Comparison of ENCODE assay signal across 8 cellular contexts in the genomic region with DNA sequence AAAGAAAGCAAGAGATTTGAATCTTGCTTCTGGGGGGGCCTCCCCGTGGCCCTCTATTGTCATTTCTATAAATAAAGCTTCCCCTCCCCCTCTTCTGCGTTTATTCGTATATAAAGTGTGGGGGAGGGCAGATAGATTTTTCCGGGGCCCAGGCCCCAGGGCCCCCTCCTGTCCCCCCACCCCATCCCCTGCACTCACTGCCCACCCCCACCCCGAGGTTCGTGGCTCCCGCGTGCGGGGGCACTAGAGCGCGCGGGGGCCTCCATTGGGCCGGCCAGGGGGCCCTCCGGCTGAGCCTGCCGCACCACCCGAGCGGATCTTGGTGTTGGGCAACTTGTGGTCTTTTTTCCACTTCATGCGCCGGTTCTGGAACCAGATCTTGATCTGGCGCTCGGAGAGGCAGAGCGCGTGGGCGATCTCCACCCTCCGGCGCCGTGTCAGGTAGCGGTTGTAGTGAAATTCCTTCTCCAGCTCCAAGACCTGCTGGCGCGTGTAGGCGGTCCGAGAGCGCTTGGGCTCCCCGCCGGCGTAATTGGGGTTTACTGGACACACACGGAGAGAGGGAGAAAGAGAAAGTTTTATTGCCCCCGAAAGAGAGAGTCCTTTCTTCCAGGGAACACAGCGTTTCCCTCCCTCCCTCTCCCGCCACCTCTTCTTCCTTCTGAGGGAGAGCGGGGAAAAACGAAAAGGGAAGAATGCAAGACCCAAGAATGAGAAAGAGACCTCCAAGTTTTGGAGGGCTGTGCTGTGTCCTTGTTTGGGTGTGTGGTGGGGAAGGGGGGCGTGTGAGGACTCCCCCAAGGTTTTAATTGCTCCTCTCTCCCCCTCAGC. TPM values are rescaled to one million over a fixed set of nuclear protein-coding genes. Genes with fewer than 3 reads are reported as not detected.
DNase-seq lines count a peak whose midpoint lies in the region; ATAC-seq and TF ChIP-seq lines count a peak whose summit lies in the region.

No MANE protein-coding gene starts in this region.

- peak overlapping the region; percentile 92 for H3K4me3 Mint-ChIP-seq in endothelial cell (ENCODE audit: unreplicated experiment)

- H2BK120ac ChIP-seq in trophoblast cell (ENCODE audit: insufficient read depth, low read length, poor library complexity) = peak overlapping the region; percentile 15

- peaks cover 43% of the 10 kb centered on the region for H3K27me3 Mint-ChIP-seq in endothelial cell (ENCODE audit: unreplicated experiment)

- peaks cover 3% of the 10 kb centered on the region for H3K36me3 Mint-ChIP-seq in endothelial cell (ENCODE audit: low read depth, unreplicated experiment)

- H3K27me3 ChIP-seq in OCI-LY3 (ENCODE audit: low read depth, low read length) (no peaks in the 10 kb centered on the region), trophoblast cell (ENCODE audit: insufficient read depth, low read length) (no peaks in the 10 kb centered on the region)

- H3K4me3 ChIP-seq in OCI-LY3 (ENCODE audit: low read length) (peak overlapping the region; percentile 90), trophoblast cell (ENCODE audit: low read depth, low read length) (no peak overlapping the region)

- peaks cover 57% of the 10 kb centered on the region for H3K4me1 Mint-ChIP-seq in endothelial cell (ENCODE audit: unreplicated experiment)

- DNase-seq in Daoy (ENCODE audit: low read depth) (peak; percentile 57), endothelial cell (ENCODE audit: low spot score) (no peak), trophoblast cell (peak; percentile 36 to 46), GM19238 (ENCODE audit: insufficient read length, low spot score) (no peak)
- DNase-seq in stimulated activated naive CD4-positive, alpha-beta T cell treated with Interleukin-2 at 50 U/mL for 16 hours (lab: John Stamatoyannopoulos, UW) = no peak

- peak overlapping the region; percentile 24 for H3K4ac ChIP-seq in trophoblast cell (ENCODE audit: low read depth, low read length)

- no peak overlapping the region for H3K27ac Mint-ChIP-seq in endothelial cell (ENCODE audit: unreplicated experiment)

- H3K23ac ChIP-seq in trophoblast cell (ENCODE audit: low read length) = no peak overlapping the region

- peak overlapping the region; percentile 42 for H2BK5ac ChIP-seq in trophoblast cell (ENCODE audit: low read depth, low read length, poor library complexity)

- H2AK5ac ChIP-seq in trophoblast cell (ENCODE audit: low read length) = peak overlapping the region; percentile 63

- H3K4me2 ChIP-seq in OCI-LY3 (ENCODE audit: low read length) (peak overlapping the region; percentile 86), trophoblast cell (ENCODE audit: low read length) (peak overlapping the region; percentile 90)

- H4K20me1 ChIP-seq in OCI-LY3 (ENCODE audit: insufficient read depth, low read length) = peaks cover 4% of the 10 kb centered on the region; the same call in 1 of the 2 replicates

- H3K9ac ChIP-seq in OCI-LY3 (ENCODE audit: low read length) (peak overlapping the region; percentile 78), trophoblast cell (ENCODE audit: low read length) (no peak overlapping the region)

- H3K18ac ChIP-seq in trophoblast cell (ENCODE audit: low read length) = peak overlapping the region; percentile 37

- no peak for TF ChIP-seq CTCF in OCI-LY3 (IDR thresholded peaks at IDR 0.05; ENCODE audit: low read depth, low read length)
- TF ChIP-seq CTCF in endothelial cell (IDR thresholded peaks at IDR 0.05; ENCODE audit: unreplicated experiment) = no peak

- peaks cover 15% of the 10 kb centered on the region for H3K79me1 ChIP-seq in trophoblast cell (ENCODE audit: low read length)

- no peak for ATAC-seq in HG02588 (IDR thresholded peaks at IDR 0.05; ENCODE audit: unreplicated experiment)
- no peak for ATAC-seq in HG03439 (IDR thresholded peaks at IDR 0.05; ENCODE audit: unreplicated experiment)

- H2AFZ ChIP-seq in OCI-LY3 (ENCODE audit: low read depth, low read length) (no peak overlapping the region), trophoblast cell (ENCODE audit: insufficient read depth, low read length, poor library complexity) (no peak overlapping the region)

- no peak overlapping the region for H4K12ac ChIP-seq in trophoblast cell (ENCODE audit: low read depth, low read length)

- H3K79me2 ChIP-seq in OCI-LY3 (ENCODE audit: low read length) (peaks cover 50% of the 10 kb centered on the region), trophoblast cell (ENCODE audit: control insufficient read depth, insufficient read depth, low read length, poor library complexity) (peaks cover 8% of the 10 kb centered on the region)

- H3K36me3 ChIP-seq in OCI-LY3 (replicated peaks; ENCODE audit: low read depth, low read length) (peaks cover 31% of the 10 kb centered on the region), trophoblast cell (ENCODE audit: control insufficient read depth in 1 of 2, insufficient read depth in 2 of 2, low read length in 2 of 2) (peaks cover 5 to 6% of the 10 kb centered on the region in 2 experiments)

- H3K9me3 ChIP-seq in OCI-LY3 (ENCODE audit: insufficient read depth, low read length) (no peaks in the 10 kb centered on the region), trophoblast cell (ENCODE audit: insufficient read depth, low read depth, low read length) (no peaks in the 10 kb centered on the region)

- peak overlapping the region; percentile 92 for H3K27ac ChIP-seq in OCI-LY3 (ENCODE audit: low read length)
- peak overlapping the region; percentile 1 for H3K27ac ChIP-seq in trophoblast cell (ENCODE audit: low read depth, low read length)

- no peaks in the 10 kb centered on the region for H3K9me3 Mint-ChIP-seq in endothelial cell (ENCODE audit: unreplicated experiment)

- peak overlapping the region; percentile 26 for H4K8ac ChIP-seq in trophoblast cell (ENCODE audit: low read depth, low read length)

- peak overlapping the region; percentile 75 for H4K91ac ChIP-seq in trophoblast cell (ENCODE audit: low read depth, low read length)

- H2BK12ac ChIP-seq in trophoblast cell (ENCODE audit: low read length) = peak overlapping the region; percentile 79

- peak overlapping the region; percentile 35 for H3K14ac ChIP-seq in trophoblast cell (ENCODE audit: low read length)

- whole genome bisulfite sequencing in trophoblast cell (ENCODE audit: extremely low coverage, insufficient coverage, insufficient read length) = no CpG with 5 or more reads among the region's 43 CpGs

- peaks cover 56% of the 10 kb centered on the region for H3K4me1 ChIP-seq in OCI-LY3 (ENCODE audit: low read length)
- peaks cover 23 to 39% of the 10 kb centered on the region in 2 experiments for H3K4me1 ChIP-seq in trophoblast cell (ENCODE audit: control insufficient read depth in 1 of 2, insufficient read depth in 2 of 2, low read length in 2 of 2)

RNA-seq across cellular contexts. Expression of gene HOXB4, which starts 1.5 kb away (rescaled TPM):
- 0.68 and 2.5 TPM in 2 replicates for total RNA-seq in Daoy (2014; rRNA removed; shearing (Covaris generic))
- total RNA-seq in endothelial cell (ENCODE audit: unreplicated experiment) = 6.5 TPM
- 5.5 and 6.2 TPM in 2 replicates for polyA plus RNA-seq in trophoblast cell (2013)

RNA-seq across cellular contexts. Expression of gene HOXB3, which starts 13.3 kb away (rescaled TPM):
- total RNA-seq in Daoy (2014; rRNA removed; shearing (Covaris generic)) = 1.3 and 3.1 TPM in 2 replicates
- 17.7 TPM for total RNA-seq in endothelial cell (ENCODE audit: unreplicated experiment)
- polyA plus RNA-seq in trophoblast cell (2013) = 8.1 and 10.4 TPM in 2 replicates

RNA-seq across cellular contexts. Expression of gene HOXB5, which starts 16.9 kb away (rescaled TPM):
- total RNA-seq in Daoy (2014; rRNA removed; shearing (Covaris generic)) = 0.06 TPM in 1 of 2 replicates, not detected in the other
- 0.59 TPM for total RNA-seq in endothelial cell (ENCODE audit: unreplicated experiment)
- 3.2 and 3.5 TPM in 2 replicates for polyA plus RNA-seq in trophoblast cell (2013)

RNA-seq across cellular contexts. Expression of gene HOXB6, which starts 28.1 kb away (rescaled TPM):
- total RNA-seq in Daoy (2014; rRNA removed; shearing (Covaris generic)) = 2.4 and 6.7 TPM in 2 replicates
- 1.9 TPM for total RNA-seq in endothelial cell (ENCODE audit: unreplicated experiment)
- 10.6 and 10.9 TPM in 2 replicates for polyA plus RNA-seq in trophoblast cell (2013)

RNA-seq across cellular contexts. Expression of gene HOXB2, which starts 31.8 kb away (rescaled TPM):
- total RNA-seq in Daoy (2014; rRNA removed; shearing (Covaris generic)) = 1.3 and 15.9 TPM in 2 replicates
- 5.6 TPM for total RNA-seq in endothelial cell (ENCODE audit: unreplicated experiment)
- polyA plus RNA-seq in trophoblast cell (2013) = 30.4 and 31.0 TPM in 2 replicates

Comparison
In these comparisons a context has a peak if more than half of its experiments do, and no peak if none do; other contexts are left out.
1. DNase-seq: peak in Daoy (single experiment) and trophoblast cell (2 of 2); none in endothelial cell (single experiment), stimulated activated naive CD4-positive, alpha-beta T cell treated with Interleukin-2 at 50 U/mL for 16 hours (single experiment) and GM19238 (single experiment).